ENCODE assay signal across 19 cellular contexts in genomic region chr18:43819397-43819796, GRCh38.
A peak's percentile ranks its signal among the peaks of the same experiment; 100 is the strongest.
DNase-seq lines count a peak whose midpoint lies in the region; ATAC-seq and TF ChIP-seq lines count a peak whose summit lies in the region.
"Had no signal": no experiment of that assay in that cellular context is flagged by ENCODE, and none has a peak within 500 bp of the region (broad histone marks: within the 10 kb centered on the region; RNA-seq: fewer than 3 reads in every experiment).

No MANE protein-coding gene starts in this region.

- no peak overlapping the region for H3K9ac ChIP-seq in mesendoderm (ENCODE audit: low read length)
- H3K9ac ChIP-seq: BLaER1 treated with 17β-estradiol and CSF1 and Interleukin-3, amounts not matched to agents 10 nM and 100 nM had no signal

- H3K27ac Mint-ChIP-seq in activated naive CD8-positive, alpha-beta T cell treated with anti-CD3 and anti-CD28 coated beads for 36 hours, result no peak overlapping the region
- H3K27ac Mint-ChIP-seq: CD4-positive, CD25-positive, alpha-beta regulatory T cell; CD8-positive, alpha-beta memory T cell; GM23338 had no signal

- H3K23ac ChIP-seq in mesendoderm (ENCODE audit: low read length), result no peak overlapping the region

- peak overlapping the region; percentile 61; the same call in 1 of the 2 replicates for H3K27ac ChIP-seq in C4-2B
- H3K27ac ChIP-seq in VCaP, result peak overlapping the region; percentile 45
- no peak overlapping the region for H3K27ac ChIP-seq in mesendoderm (ENCODE audit: low read depth, low read length)
- H3K27ac ChIP-seq: BLaER1 treated with 17β-estradiol and CSF1 and Interleukin-3, amounts not matched to agents 10 nM and 100 nM; HL-60 had no signal

- no peak overlapping the region for H3K56ac ChIP-seq in mesendoderm (ENCODE audit: low read length)

- no peak overlapping the region for H4K5ac ChIP-seq in mesendoderm (ENCODE audit: low read length)

- no peak overlapping the region for H2BK15ac ChIP-seq in mesendoderm (replicated peaks; ENCODE audit: low read depth)

- no peaks in the 10 kb centered on the region for H3K79me2 ChIP-seq in mesendoderm (ENCODE audit: control insufficient read depth, insufficient read depth, low read length)

- no peaks in the 10 kb centered on the region for H3K4me1 ChIP-seq in mesendoderm (ENCODE audit: control insufficient read depth, low read depth, low read length)

- no peak overlapping the region for H2BK120ac ChIP-seq in mesendoderm (ENCODE audit: low read depth, low read length)

- H4K8ac ChIP-seq in mesendoderm (ENCODE audit: low read depth, low read length), result no peak overlapping the region

- H3K79me1 ChIP-seq in mesendoderm (ENCODE audit: low read length), result no peaks in the 10 kb centered on the region

- H3K4me2 ChIP-seq in mesendoderm (ENCODE audit: low read length), result no peak overlapping the region
- H3K4me2 ChIP-seq: GM23338 had no signal

- no peaks in the 10 kb centered on the region for H3K36me3 ChIP-seq in mesendoderm (ENCODE audit: control insufficient read depth, insufficient read depth, low read length)
- H3K36me3 ChIP-seq: BLaER1 treated with 17β-estradiol and CSF1 and Interleukin-3, amounts not matched to agents 10 nM and 100 nM had no signal

- H3K4me1 Mint-ChIP-seq in activated naive CD8-positive, alpha-beta T cell treated with anti-CD3 and anti-CD28 coated beads for 36 hours, result no peaks in the 10 kb centered on the region
- H3K4me1 Mint-ChIP-seq: CD4-positive, CD25-positive, alpha-beta regulatory T cell; CD8-positive, alpha-beta memory T cell; GM23338 had no signal

- WGBS in mesendoderm (ENCODE audit: extremely low coverage, insufficient coverage, low lambda C conversion rate), result no CpG with 5 or more reads among the region's 1 CpG

- no peak overlapping the region for H3K4me3 ChIP-seq in mesendoderm (ENCODE audit: low read length)
- H3K4me3 ChIP-seq: BLaER1 treated with 17β-estradiol and CSF1 and Interleukin-3, amounts not matched to agents 10 nM and 100 nM; GM23338 had no signal

- ATAC-seq in HG02970 (IDR thresholded peaks at IDR 0.05; ENCODE audit: low FRiP score, unreplicated experiment), result no peak
- ATAC-seq in GM21526 (IDR thresholded peaks at IDR 0.05; ENCODE audit: low FRiP score, unreplicated experiment), result no peak
- ATAC-seq: GM23338 had no signal

- no peaks in the 10 kb centered on the region for H3K36me3 Mint-ChIP-seq in activated naive CD8-positive, alpha-beta T cell treated with anti-CD3 and anti-CD28 coated beads for 36 hours
- H3K36me3 Mint-ChIP-seq: CD4-positive, CD25-positive, alpha-beta regulatory T cell; CD8-positive, alpha-beta memory T cell had no signal

- H3K18ac ChIP-seq in mesendoderm (ENCODE audit: low read length), result no peak overlapping the region

- H3K4ac ChIP-seq in mesendoderm (ENCODE audit: low read depth, low read length), result no peak overlapping the region

- H2BK5ac ChIP-seq in mesendoderm (ENCODE audit: low read length), result no peak overlapping the region

- no peak overlapping the region for H3K4me3 Mint-ChIP-seq in activated naive CD8-positive, alpha-beta T cell treated with anti-CD3 and anti-CD28 coated beads for 36 hours
- H3K4me3 Mint-ChIP-seq: CD4-positive, CD25-positive, alpha-beta regulatory T cell; CD8-positive, alpha-beta memory T cell; GM23338 had no signal

- DNase-seq in NCI-H146 (lab: John Stamatoyannopoulos, UW) (peak; percentile 39), NCI-H146 treated with DMSO at 0.1 percent for 48 hours (lab: John Stamatoyannopoulos, UW; ENCODE audit: unreplicated experiment) (no peak), mesendoderm (peak; percentile 13)
- DNase-seq in activated naive CD8-positive, alpha-beta T cell treated with anti-CD3 and anti-CD28 coated beads for 36 hours, result no peak
- DNase-seq: 8988T; CD4-positive, CD25-positive, alpha-beta regulatory T cell; CD8-positive, alpha-beta memory T cell; COR-L47; DMS 273 treated with DMSO at 0.1 percent for 48 hours; DMS53; GDM1; HCEC 1CT had no signal

- H3K27me3 ChIP-seq in mesendoderm (ENCODE audit: insufficient read depth, low read length, poor library complexity), result no peaks in the 10 kb centered on the region
- H3K27me3 ChIP-seq: BLaER1 treated with 17β-estradiol and CSF1 and Interleukin-3, amounts not matched to agents 10 nM and 100 nM had no signal

- H2AK5ac ChIP-seq in mesendoderm (ENCODE audit: low read length), result no peak overlapping the region

- no peaks in the 10 kb centered on the region for H3K27me3 Mint-ChIP-seq in activated naive CD8-positive, alpha-beta T cell treated with anti-CD3 and anti-CD28 coated beads for 36 hours
- H3K27me3 Mint-ChIP-seq: CD4-positive, CD25-positive, alpha-beta regulatory T cell; CD8-positive, alpha-beta memory T cell had no signal

- TF ChIP-seq CTCF in C4-2B (conservative IDR thresholded peaks at IDR 0.05) (no peak), VCaP (conservative IDR thresholded peaks at IDR 0.05) (no peak)

- peaks cover 1% of the 10 kb centered on the region for H3K9me3 Mint-ChIP-seq in activated naive CD8-positive, alpha-beta T cell treated with anti-CD3 and anti-CD28 coated beads for 36 hours

Comparison
In these comparisons a context has a peak if more than half of its experiments do, and no peak if none do; other contexts are left out.
1. DNase-seq: peak in NCI-H146 (single experiment) and mesendoderm (single experiment); none in NCI-H146 treated with DMSO at 0.1 percent for 48 hours (single experiment) and activated naive CD8-positive, alpha-beta T cell treated with anti-CD3 and anti-CD28 coated beads for 36 hours (single experiment).